Comparison of ENCODE assay signal across 24 cellular contexts in the genomic region with DNA sequence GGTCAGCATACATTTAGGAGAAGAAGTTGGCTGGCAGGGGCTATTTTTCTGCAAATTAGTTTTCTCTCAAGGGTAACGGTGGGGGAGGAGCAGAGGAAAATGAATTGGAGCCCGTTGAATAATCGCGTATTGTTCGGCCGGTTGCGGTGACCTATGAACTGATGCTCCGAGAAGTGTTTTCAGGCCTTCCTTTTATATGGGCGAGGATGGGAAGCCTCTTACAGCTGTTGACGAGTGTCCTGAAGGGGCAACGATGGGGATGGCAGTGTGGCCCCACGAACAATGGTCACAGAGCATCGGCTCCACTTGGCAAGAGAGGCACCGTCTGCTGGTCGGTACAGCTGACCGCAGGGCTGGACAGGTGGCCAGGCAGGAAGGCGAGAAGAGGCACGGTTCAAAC.
DNase-seq lines count a peak whose midpoint lies in the region; ATAC-seq and TF ChIP-seq lines count a peak whose summit lies in the region.
"Had no signal": no experiment of that assay in that cellular context is flagged by ENCODE, and none has a peak within 500 bp of the region (broad histone marks: within the 10 kb centered on the region; RNA-seq: fewer than 3 reads in every experiment).

No MANE protein-coding gene starts in this region.

- H3K27ac Mint-ChIP-seq in naive thymus-derived CD8-positive, alpha-beta T cell, result no peak overlapping the region
- H3K27ac Mint-ChIP-seq: activated CD4-positive, alpha-beta memory T cell treated with anti-CD3 and anti-CD28 coated beads, Interleukin-2, amount 10 ng/mL, durations not matched to agents 7 days and 5 days; effector memory CD8-positive, alpha-beta T cell; natural killer cell; stimulated activated naive CD8-positive, alpha-beta T cell treated with anti-CD3 and anti-CD28 coated beads, Interleukin-15, amount 100 ng/mL, for 72 hours had no signal

- 71 to 76% methylated on average over 8 to 15 of the region's 18 CpGs for WGBS in gastroesophageal sphincter (ENCODE audit: low coverage in 1 of 2), 2 donors

- peaks cover 0 to 2% (median 0%) of the 10 kb centered on the region in 4 donors for H3K4me1 Mint-ChIP-seq in naive thymus-derived CD8-positive, alpha-beta T cell
- H3K4me1 Mint-ChIP-seq: activated CD4-positive, alpha-beta memory T cell treated with anti-CD3 and anti-CD28 coated beads, Interleukin-2, amount 10 ng/mL, durations not matched to agents 7 days and 5 days; central memory CD8-positive, alpha-beta T cell; natural killer cell; stimulated activated naive CD8-positive, alpha-beta T cell treated with anti-CD3 and anti-CD28 coated beads, Interleukin-15, amount 100 ng/mL, for 72 hours had no signal

- H3K9me3 ChIP-seq in iPS-18a (ENCODE audit: control insufficient read depth, low read depth, low read length) (no peaks in the 10 kb centered on the region), vagina (no peaks in the 10 kb centered on the region), gastroesophageal sphincter (no peaks in the 10 kb centered on the region)
- H3K9me3 ChIP-seq: BE2C, heart left ventricle, Peyer's patch had no signal

- H3K4me1 ChIP-seq in iPS-18a (ENCODE audit: control insufficient read depth, low read depth, low read length) (peaks cover 17% of the 10 kb centered on the region), vagina (no peaks in the 10 kb centered on the region), gastroesophageal sphincter (peaks cover 0 to 20% (median 4%) of the 10 kb centered on the region in 3 donors)
- H3K4me1 ChIP-seq: BE2C, Peyer's patch had no signal

- POLR2A ChIA-PET in naive thymus-derived CD8-positive, alpha-beta T cell (lab: Charles Lee), result no interaction called here

- no peak for TF ChIP-seq CTCF in astrocyte of the spinal cord (IDR thresholded peaks at IDR 0.05; ENCODE audit: low read depth, low read length)
- TF ChIP-seq CTCF in vagina (IDR thresholded peaks at IDR 0.05), result no peak
- no peak for TF ChIP-seq CTCF in gastroesophageal sphincter (IDR thresholded peaks at IDR 0.05)

- intact Hi-C loops in vagina (cut with DNase I), result no loop called here

- H3K4me3 Mint-ChIP-seq in naive thymus-derived CD8-positive, alpha-beta T cell, result no peak overlapping the region
- H3K4me3 Mint-ChIP-seq: activated CD4-positive, alpha-beta memory T cell treated with anti-CD3 and anti-CD28 coated beads, Interleukin-2, amount 10 ng/mL, durations not matched to agents 7 days and 5 days; central memory CD8-positive, alpha-beta T cell; effector memory CD8-positive, alpha-beta T cell; natural killer cell; stimulated activated naive CD8-positive, alpha-beta T cell treated with anti-CD3 and anti-CD28 coated beads, Interleukin-15, amount 100 ng/mL, for 72 hours had no signal

- H3K36me3 Mint-ChIP-seq in naive thymus-derived CD8-positive, alpha-beta T cell, result no peaks in the 10 kb centered on the region
- H3K36me3 Mint-ChIP-seq: natural killer cell had no signal

- TF ChIP-seq EP300 in gastroesophageal sphincter (IDR thresholded peaks at IDR 0.05), result no peak

- H3K27me3 ChIP-seq in iPS-18a (ENCODE audit: control insufficient read depth, insufficient read depth, low read length) (peaks cover 32% of the 10 kb centered on the region), vagina (no peaks in the 10 kb centered on the region), gastroesophageal sphincter (no peaks in the 10 kb centered on the region)
- H3K27me3 ChIP-seq: BE2C, Peyer's patch had no signal

- H3K9ac ChIP-seq in iPS-18a (ENCODE audit: low read length), result no peak overlapping the region

- H3K9me3 Mint-ChIP-seq in naive thymus-derived CD8-positive, alpha-beta T cell, result no peaks in the 10 kb centered on the region
- H3K9me3 Mint-ChIP-seq: central memory CD8-positive, alpha-beta T cell; stimulated activated naive CD8-positive, alpha-beta T cell treated with anti-CD3 and anti-CD28 coated beads, Interleukin-15, amount 100 ng/mL, for 72 hours had no signal

- in situ Hi-C loops in astrocyte of the spinal cord (cut with HindIII; ENCODE audit: low sequenced_read_pairs), result no loop called here

- H3K4me3 ChIP-seq in astrocyte of the spinal cord (ENCODE audit: low read depth, low read length) (peak overlapping the region; percentile 9), iPS-18a (ENCODE audit: low read length) (peak overlapping the region; percentile 39), vagina (no peak overlapping the region), gastroesophageal sphincter (peak overlapping the region in 1 of 2 donors; percentile 37)
- H3K4me3 ChIP-seq: lung, Peyer's patch had no signal

- H3K36me3 ChIP-seq in iPS-18a (ENCODE audit: control insufficient read depth, low read depth, low read length), result no peaks in the 10 kb centered on the region
- H3K36me3 ChIP-seq in vagina, result no peaks in the 10 kb centered on the region
- no peaks in the 10 kb centered on the region for H3K36me3 ChIP-seq in gastroesophageal sphincter
- H3K36me3 ChIP-seq: BE2C, heart left ventricle, Peyer's patch had no signal

- H3K27me3 Mint-ChIP-seq in naive thymus-derived CD8-positive, alpha-beta T cell, result peaks cover 9 to 39% (median 24%) of the 10 kb centered on the region in 5 donors

- DNase-seq in C1 segment of cervical spinal cord (lab: John Stamatoyannopoulos, UW) (peak in 8 of 14 donors; percentile 16 to 77 (median 44)), astrocyte of the spinal cord (ENCODE audit: low read depth, low spot score) (no peak), occipital lobe (lab: John Stamatoyannopoulos, UW) (peak; percentile 6), COR-L47 (lab: John Stamatoyannopoulos, UW) (no peak), vagina (ENCODE audit: extremely low spot score in 2 of 2) (no peak)
- DNase-seq in naive thymus-derived CD8-positive, alpha-beta T cell, result no peak
- DNase-seq: activated CD4-positive, alpha-beta memory T cell treated with anti-CD3 and anti-CD28 coated beads, Interleukin-2, amount 10 ng/mL, durations not matched to agents 7 days and 5 days; activated gamma-delta T cell treated with Interleukin-2 at 50 U/mL for 16 hours; activated T-cell treated with anti-CD3 and anti-CD28 coated beads for 4 hours; BE2C; effector memory CD8-positive, alpha-beta T cell; EL; heart left ventricle; natural killer cell; NCI-H1105; NCI-H510A treated with DMSO at 0.1 percent for 48 hours; Peyer's patch; stimulated activated CD4-positive, alpha-beta T cell treated with anti-CD3 and anti-CD28 coated beads, Interleukin-4, amount 100 ng/mL, for 4 hours; stimulated activated naive CD8-positive, alpha-beta T cell treated with anti-CD3 and anti-CD28 coated beads, Interleukin-15, amount 100 ng/mL, for 72 hours had no signal

- TF ChIP-seq POLR2A in vagina (IDR thresholded peaks at IDR 0.05), result no peak
- TF ChIP-seq POLR2A in gastroesophageal sphincter (IDR thresholded peaks at IDR 0.05), result no peak

- H3K27ac ChIP-seq in iPS-18a (ENCODE audit: low read length) (no peak overlapping the region), vagina (no peak overlapping the region), gastroesophageal sphincter (peak overlapping the region in 1 of 4 donors; percentile 56)
- H3K27ac ChIP-seq: heart left ventricle, Peyer's patch had no signal

- no peak for ATAC-seq in naive thymus-derived CD8-positive, alpha-beta T cell
- ATAC-seq in gastroesophageal sphincter, result no peak
- ATAC-seq: effector memory CD8-positive, alpha-beta T cell; HCT116; heart left ventricle; natural killer cell; stimulated activated naive CD8-positive, alpha-beta T cell treated with anti-CD3 and anti-CD28 coated beads, Interleukin-15, amount 100 ng/mL, for 72 hours had no signal

Comparison
In these comparisons a context has a peak if more than half of its experiments do, and no peak if none do; other contexts are left out.
1. DNase-seq: peak in C1 segment of cervical spinal cord (8 of 14) and occipital lobe (single experiment); none in astrocyte of the spinal cord (single experiment), COR-L47 (single experiment), vagina (0 of 2) and naive thymus-derived CD8-positive, alpha-beta T cell (0 of 10).
2. H3K4me3 ChIP-seq: peak in astrocyte of the spinal cord (single experiment) and iPS-18a (single experiment); none in vagina (0 of 2).